In the genomic region with DNA sequence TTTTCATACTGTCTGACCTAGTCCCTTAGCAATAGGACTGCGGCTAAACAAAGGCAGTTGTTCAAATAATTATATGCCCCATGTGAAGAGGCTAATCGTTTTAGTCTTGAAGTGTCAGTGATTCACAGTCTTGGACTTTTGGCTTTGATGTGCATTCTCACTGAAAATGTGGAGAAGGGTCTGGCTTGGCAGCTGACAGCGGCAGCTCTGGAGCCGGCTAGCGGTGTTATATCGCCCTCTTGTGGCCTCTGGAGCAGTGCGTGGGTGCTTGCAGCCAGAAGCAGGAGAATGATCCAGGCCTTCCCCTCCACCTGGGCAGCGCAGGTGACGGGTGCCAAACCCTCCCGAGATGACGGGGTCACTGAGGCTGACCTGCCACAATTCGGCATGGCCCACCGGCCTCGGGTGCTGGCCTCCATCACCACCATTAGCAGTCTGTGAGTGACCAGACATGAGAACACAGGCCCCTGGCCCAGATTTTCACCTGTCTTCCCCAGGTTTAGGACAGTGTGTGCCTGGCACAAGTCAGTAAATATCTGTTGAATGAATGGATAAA, we compare ENCODE assay signal across 8 cellular contexts.
A peak's percentile ranks its signal among the peaks of the same experiment; 100 is the strongest.
DNase-seq lines count a peak whose midpoint lies in the region; ATAC-seq, FAIRE-seq and TF ChIP-seq lines count a peak whose summit lies in the region.

No MANE protein-coding gene starts in this region.

- no peak overlapping the region for H3K4me3 Mint-ChIP-seq in WTC11

- H3K27ac ChIP-seq in kidney (ENCODE audit: low read depth in 2 of 2, low read length in 2 of 2) = no peak overlapping the region

- no peaks in the 10 kb centered on the region for H3K4me1 ChIP-seq in kidney (ENCODE audit: control insufficient read depth in 1 of 2, insufficient read depth in 1 of 2, low read depth in 1 of 2, low read length in 2 of 2)

- H3K27me3 Mint-ChIP-seq in WTC11 (ENCODE audit: low read depth) = no peaks in the 10 kb centered on the region

- CTCF ChIA-PET in WTC11 (lab: Charles Lee) = interaction anchor here (0.6 to 2.6 kb wide), 17 partner anchors 9 to 157 kb away, joined by 3 to 18 read pairs (median 4); a partner anchor contains a TSS

- POLR2A ChIA-PET in WTC11 (lab: Charles Lee) = no interaction called here

- H3K27me3 ChIP-seq in bronchial epithelial cell (ENCODE audit: control insufficient read depth, insufficient read depth, low read length) = no peaks in the 10 kb centered on the region

- H3K9ac ChIP-seq in kidney (ENCODE audit: low read length in 2 of 2) = no peak overlapping the region

- H3K27ac Mint-ChIP-seq in WTC11 = no peak overlapping the region

- DNase-seq in SIG-M5 treated with dmso at 0.1 percent for 504 hours (lab: John Stamatoyannopoulos, UW; ENCODE audit: unreplicated experiment) (peak; percentile 47), SIG-M5 (lab: John Stamatoyannopoulos, UW) (no peak), NCI-H2029 (lab: John Stamatoyannopoulos, UW) (peak; percentile 48), WTC11 (ENCODE audit: low spot score) (peak; percentile 88), bronchial epithelial cell (ENCODE audit: low read depth) (peak; percentile 69), kidney (peak; percentile 88), NCI-H187 treated with DMSO at 0.1 percent for 48 hours (lab: John Stamatoyannopoulos, UW) (no peak)
- DNase-seq in stimulated activated CD4-positive, alpha-beta T cell treated with anti-CD3 and anti-CD28 coated beads, Interleukin-15, amount 100 ng/mL, for 24 hours = peak; percentile 83

- no peaks in the 10 kb centered on the region for H3K36me3 Mint-ChIP-seq in WTC11

- peak; percentile 87 for ATAC-seq in WTC11

- no peaks in the 10 kb centered on the region for H3K9me3 Mint-ChIP-seq in WTC11

- H3K36me3 ChIP-seq in bronchial epithelial cell (ENCODE audit: control insufficient read depth, insufficient read depth, low read length) (no peaks in the 10 kb centered on the region), kidney (ENCODE audit: control insufficient read depth in 1 of 2, insufficient read depth in 2 of 2, low read length in 2 of 2) (peaks cover 0 to 10% of the 10 kb centered on the region in 2 donors)

- no peaks in the 10 kb centered on the region for H3K4me1 Mint-ChIP-seq in WTC11

- FAIRE-seq in bronchial epithelial cell (lab: Jason Lieb, UNC) = peak; percentile 40
- FAIRE-seq in kidney (lab: Jason Lieb, UNC) = peak; percentile 30

- intact Hi-C loops in kidney (cut with DNase I) = loop anchor here (5.0 kb wide), 1 partner anchor 117 kb away; no protein-coding TSS in a partner anchor

- TF ChIP-seq CTCF in WTC11 (IDR thresholded peaks at IDR 0.05) (peak; percentile 93), bronchial epithelial cell (IDR thresholded peaks at IDR 0.05; ENCODE audit: insufficient read depth, low read length, severe bottlenecking) (peak; percentile 97), kidney (IDR thresholded peaks at IDR 0.05; ENCODE audit: borderline replicate concordance, extremely low read depth, insufficient read depth) (peak; percentile 94)

- H3K9me3 ChIP-seq in kidney (ENCODE audit: control insufficient read depth in 1 of 2, low read length in 2 of 2) = no peaks in the 10 kb centered on the region

- no peak overlapping the region for H3K4me3 ChIP-seq in bronchial epithelial cell (ENCODE audit: low read depth, low read length)
- H3K4me3 ChIP-seq in kidney (ENCODE audit: low read length in 2 of 2) = no peak overlapping the region

TF ChIP-seq in WTC11, 78 proteins besides CTCF, POLR2A, EP300 and RAD21:
- TF ChIP-seq JUN (CRISPR knock-in tag; IDR thresholded peaks at IDR 0.05) = no peak
- 0 out of 2 replicates have a peak, but pooled peaks have one; percentile 56 for TF ChIP-seq NR3C1 (CRISPR knock-in tag; conservative IDR thresholded peaks at IDR 0.05; ENCODE audit: low read depth)
- TF ChIP-seq CREB1 (CRISPR knock-in tag; IDR thresholded peaks at IDR 0.05) = no peak
- TF ChIP-seq ATF1 (CRISPR knock-in tag; IDR thresholded peaks at IDR 0.05) = no peak
- TF ChIP-seq, protein P1, sequence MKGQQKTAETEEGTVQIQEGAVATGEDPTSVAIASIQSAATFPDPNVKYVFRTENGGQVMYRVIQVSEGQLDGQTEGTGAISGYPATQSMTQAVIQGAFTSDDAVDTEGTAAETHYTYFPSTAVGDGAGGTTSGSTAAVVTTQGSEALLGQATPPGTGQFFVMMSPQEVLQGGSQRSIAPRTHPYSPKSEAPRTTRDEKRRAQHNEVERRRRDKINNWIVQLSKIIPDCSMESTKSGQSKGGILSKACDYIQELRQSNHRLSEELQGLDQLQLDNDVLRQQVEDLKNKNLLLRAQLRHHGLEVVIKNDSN (CRISPR knock-in tag; IDR thresholded peaks at IDR 0.05) = no peak
- TF ChIP-seq SP1 (CRISPR knock-in tag; conservative IDR thresholded peaks at IDR 0.05) = peak; percentile 33; the same call in 1 of the 2 replicates
- TF ChIP-seq, protein P2, sequence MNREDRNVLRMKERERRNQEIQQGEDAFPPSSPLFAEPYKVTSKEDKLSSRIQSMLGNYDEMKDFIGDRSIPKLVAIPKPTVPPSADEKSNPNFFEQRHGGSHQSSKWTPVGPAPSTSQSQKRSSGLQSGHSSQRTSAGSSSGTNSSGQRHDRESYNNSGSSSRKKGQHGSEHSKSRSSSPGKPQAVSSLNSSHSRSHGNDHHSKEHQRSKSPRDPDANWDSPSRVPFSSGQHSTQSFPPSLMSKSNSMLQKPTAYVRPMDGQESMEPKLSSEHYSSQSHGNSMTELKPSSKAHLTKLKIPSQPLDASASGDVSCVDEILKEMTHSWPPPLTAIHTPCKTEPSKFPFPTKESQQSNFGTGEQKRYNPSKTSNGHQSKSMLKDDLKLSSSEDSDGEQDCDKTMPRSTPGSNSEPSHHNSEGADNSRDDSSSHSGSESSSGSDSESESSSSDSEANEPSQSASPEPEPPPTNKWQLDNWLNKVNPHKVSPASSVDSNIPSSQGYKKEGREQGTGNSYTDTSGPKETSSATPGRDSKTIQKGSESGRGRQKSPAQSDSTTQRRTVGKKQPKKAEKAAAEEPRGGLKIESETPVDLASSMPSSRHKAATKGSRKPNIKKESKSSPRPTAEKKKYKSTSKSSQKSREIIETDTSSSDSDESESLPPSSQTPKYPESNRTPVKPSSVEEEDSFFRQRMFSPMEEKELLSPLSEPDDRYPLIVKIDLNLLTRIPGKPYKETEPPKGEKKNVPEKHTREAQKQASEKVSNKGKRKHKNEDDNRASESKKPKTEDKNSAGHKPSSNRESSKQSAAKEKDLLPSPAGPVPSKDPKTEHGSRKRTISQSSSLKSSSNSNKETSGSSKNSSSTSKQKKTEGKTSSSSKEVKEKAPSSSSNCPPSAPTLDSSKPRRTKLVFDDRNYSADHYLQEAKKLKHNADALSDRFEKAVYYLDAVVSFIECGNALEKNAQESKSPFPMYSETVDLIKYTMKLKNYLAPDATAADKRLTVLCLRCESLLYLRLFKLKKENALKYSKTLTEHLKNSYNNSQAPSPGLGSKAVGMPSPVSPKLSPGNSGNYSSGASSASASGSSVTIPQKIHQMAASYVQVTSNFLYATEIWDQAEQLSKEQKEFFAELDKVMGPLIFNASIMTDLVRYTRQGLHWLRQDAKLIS (CRISPR knock-in tag; IDR thresholded peaks at IDR 0.05; ENCODE audit: borderline replicate concordance) = no peak
- no peak for TF ChIP-seq NR2C2 (CRISPR knock-in tag; IDR thresholded peaks at IDR 0.05)
- TF ChIP-seq, protein P3, sequence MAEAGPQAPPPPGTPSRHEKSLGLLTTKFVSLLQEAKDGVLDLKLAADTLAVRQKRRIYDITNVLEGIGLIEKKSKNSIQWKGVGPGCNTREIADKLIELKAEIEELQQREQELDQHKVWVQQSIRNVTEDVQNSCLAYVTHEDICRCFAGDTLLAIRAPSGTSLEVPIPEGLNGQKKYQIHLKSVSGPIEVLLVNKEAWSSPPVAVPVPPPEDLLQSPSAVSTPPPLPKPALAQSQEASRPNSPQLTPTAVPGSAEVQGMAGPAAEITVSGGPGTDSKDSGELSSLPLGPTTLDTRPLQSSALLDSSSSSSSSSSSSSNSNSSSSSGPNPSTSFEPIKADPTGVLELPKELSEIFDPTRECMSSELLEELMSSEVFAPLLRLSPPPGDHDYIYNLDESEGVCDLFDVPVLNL (CRISPR knock-in tag; IDR thresholded peaks at IDR 0.05; ENCODE audit: borderline replicate concordance, low read depth) = no peak
- TF ChIP-seq SMAD3 (CRISPR knock-in tag; IDR thresholded peaks at IDR 0.05; ENCODE audit: borderline replicate concordance) = no peak
- TF ChIP-seq, protein P4, sequence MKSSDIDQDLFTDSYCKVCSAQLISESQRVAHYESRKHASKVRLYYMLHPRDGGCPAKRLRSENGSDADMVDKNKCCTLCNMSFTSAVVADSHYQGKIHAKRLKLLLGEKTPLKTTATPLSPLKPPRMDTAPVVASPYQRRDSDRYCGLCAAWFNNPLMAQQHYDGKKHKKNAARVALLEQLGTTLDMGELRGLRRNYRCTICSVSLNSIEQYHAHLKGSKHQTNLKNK (CRISPR knock-in tag; IDR thresholded peaks at IDR 0.05) = no peak
- TF ChIP-seq NFE2L1 (CRISPR knock-in tag; IDR thresholded peaks at IDR 0.05) = no peak

Comparison
In these comparisons a context has a peak if more than half of its experiments do, and no peak if none do; other contexts are left out.
1. DNase-seq: peak in SIG-M5 treated with dmso at 0.1 percent for 504 hours (single experiment), NCI-H2029 (single experiment), WTC11 (single experiment), bronchial epithelial cell (single experiment), kidney (single experiment) and stimulated activated CD4-positive, alpha-beta T cell treated with anti-CD3 and anti-CD28 coated beads, Interleukin-15, amount 100 ng/mL, for 24 hours (single experiment); none in SIG-M5 (single experiment) and NCI-H187 treated with DMSO at 0.1 percent for 48 hours (single experiment).
2. Peak in every context shown above with its lines, with median percentiles within 50 percentile points of each other: CTCF ChIP-seq.